Comparison of ENCODE assay signal across 17 cellular contexts in the genomic region with DNA sequence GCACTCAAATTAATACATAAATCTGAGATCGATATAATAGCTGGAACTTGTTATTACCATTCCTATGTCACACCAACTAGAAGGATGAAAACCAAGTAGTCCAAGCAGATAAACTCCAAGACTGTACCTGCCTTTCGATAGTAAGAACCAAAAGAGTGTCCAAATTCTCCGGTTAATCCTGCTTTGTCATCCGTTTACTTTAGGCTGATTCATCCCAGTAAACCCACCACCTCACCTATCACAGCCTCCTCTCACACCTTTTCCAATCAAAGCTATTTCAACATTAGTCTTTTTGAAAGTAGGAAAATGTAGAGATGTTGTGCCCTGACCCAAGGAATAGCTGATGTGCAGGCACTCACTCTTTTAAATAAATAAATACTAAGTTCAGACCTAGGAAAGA.
DNase-seq lines count a peak whose midpoint lies in the region; ATAC-seq and TF ChIP-seq lines count a peak whose summit lies in the region.
"Had no signal": no experiment of that assay in that cellular context is flagged by ENCODE, and none has a peak within 500 bp of the region (broad histone marks: within the 10 kb centered on the region; RNA-seq: fewer than 3 reads in every experiment).

No MANE protein-coding gene starts in this region.

- no peaks in the 10 kb centered on the region for H4K20me1 ChIP-seq in PC-3 (ENCODE audit: low read length)
- H4K20me1 ChIP-seq: BLaER1 had no signal

- no peak overlapping the region for H2BK120ac ChIP-seq in mesendoderm (ENCODE audit: low read depth, low read length)

- no peak overlapping the region for H3K4me3 ChIP-seq in PC-3 (ENCODE audit: low read length)
- no peak overlapping the region for H3K4me3 ChIP-seq in mesendoderm (ENCODE audit: low read length)
- H3K4me3 ChIP-seq: BLaER1, HAP-1 had no signal

- BruUV-seq in PC-3 (replicated peaks; lab: Mats Ljungman, UMichigan): no TSS peak

- no peaks in the 10 kb centered on the region for H3F3A ChIP-seq in PC-3 (ENCODE audit: low read length, unreplicated experiment)

- intact Hi-C loops in PC-3 (cut with micrococcal nuclease): loop anchor here (1.0 kb wide), 2 partner anchors 12 to 26 kb away; no protein-coding TSS in a partner anchor

- H3K27ac Mint-ChIP-seq in HFFc6: no peak overlapping the region
- H3K27ac Mint-ChIP-seq: B cell; CD4-positive, CD25-positive, alpha-beta regulatory T cell; CD8-positive, alpha-beta T cell had no signal

- H3K27me3 Mint-ChIP-seq in HFFc6 (ENCODE audit: insufficient read depth): peaks cover 2% of the 10 kb centered on the region; the same call in 1 of the 2 replicates

- H3K9me2 ChIP-seq in PC-3 (replicated peaks; ENCODE audit: low read length): no peaks in the 10 kb centered on the region

- H3K9me3 ChIP-seq in PC-3 (ENCODE audit: low read length): no peaks in the 10 kb centered on the region
- H3K9me3 ChIP-seq: BLaER1, Caco-2, HAP-1 had no signal

- no peak overlapping the region for H4K8ac ChIP-seq in mesendoderm (ENCODE audit: low read depth, low read length)

- H3K4me3 Mint-ChIP-seq in HFFc6: no peak overlapping the region
- H3K4me3 Mint-ChIP-seq: B cell; CD4-positive, CD25-positive, alpha-beta regulatory T cell; CD8-positive, alpha-beta T cell had no signal

- CTCF ChIA-PET in PC-3 (lab: Charles Lee): no interaction called here

- H2BK15ac ChIP-seq in mesendoderm (replicated peaks; ENCODE audit: low read depth): no peak overlapping the region

- WGBS in mesendoderm (ENCODE audit: extremely low coverage, insufficient coverage, low lambda C conversion rate): no CpG with 5 or more reads among the region's 4 CpGs

- H3K56ac ChIP-seq in mesendoderm (ENCODE audit: low read length): no peak overlapping the region

- peaks cover 17% of the 10 kb centered on the region for H3K4me1 ChIP-seq in PC-3 (ENCODE audit: insufficient read depth, low read length)
- H3K4me1 ChIP-seq in mesendoderm (ENCODE audit: control insufficient read depth, low read depth, low read length): no peaks in the 10 kb centered on the region
- H3K4me1 ChIP-seq: BLaER1, HAP-1 had no signal

- TF ChIP-seq CTCF in PC-3 (conservative IDR thresholded peaks at IDR 0.05; ENCODE audit: low read depth, low read length) (no peak), VCaP (conservative IDR thresholded peaks at IDR 0.05) (no peak), HFFc6 (IDR thresholded peaks at IDR 0.05) (no peak)

- DNase-seq in PC-3 (peak; percentile 84), mesendoderm (peak; percentile 13), Kasumi-1 (lab: John Stamatoyannopoulos, UW) (no peak), HFFc6 (no peak)
- DNase-seq: Caco-2; CD4-positive, CD25-positive, alpha-beta regulatory T cell; CD8-positive, alpha-beta T cell; DMS153; DMS79 treated with DMSO at 0.1 percent for 48 hours; GF-D8; GOT3 had no signal

- no peak overlapping the region for H2AK5ac ChIP-seq in mesendoderm (ENCODE audit: low read length)

- H3K18ac ChIP-seq in mesendoderm (ENCODE audit: low read length): no peak overlapping the region

- H3K4me2 ChIP-seq in PC-3 (ENCODE audit: low read length) (peak overlapping the region; percentile 24), mesendoderm (ENCODE audit: low read length) (no peak overlapping the region)
- H3K4me2 ChIP-seq: BLaER1 had no signal

- H3K9me3 Mint-ChIP-seq in HFFc6: no peaks in the 10 kb centered on the region
- H3K9me3 Mint-ChIP-seq: CD8-positive, alpha-beta T cell had no signal

- H2AFZ ChIP-seq in PC-3 (ENCODE audit: low read length): no peak overlapping the region

- H3K23ac ChIP-seq in mesendoderm (ENCODE audit: low read length): no peak overlapping the region

- H3K4me1 Mint-ChIP-seq in HFFc6 (ENCODE audit: low read depth): no peaks in the 10 kb centered on the region
- H3K4me1 Mint-ChIP-seq: CD4-positive, CD25-positive, alpha-beta regulatory T cell had no signal

- no peaks in the 10 kb centered on the region for H3K36me3 Mint-ChIP-seq in HFFc6 (ENCODE audit: low read depth)
- H3K36me3 Mint-ChIP-seq: CD4-positive, CD25-positive, alpha-beta regulatory T cell; CD8-positive, alpha-beta T cell had no signal

- H4K5ac ChIP-seq in mesendoderm (ENCODE audit: low read length): no peak overlapping the region

- H3K27me3 ChIP-seq in PC-3 (ENCODE audit: low read length) (peaks cover 18% of the 10 kb centered on the region), mesendoderm (ENCODE audit: insufficient read depth, low read length, poor library complexity) (no peaks in the 10 kb centered on the region)
- H3K27me3 ChIP-seq: BLaER1 had no signal

- POLR2A ChIA-PET in PC-3 (lab: Charles Lee; ENCODE audit: unreplicated experiment): interaction anchor here (0.7 kb wide), 1 partner anchor 26 kb away, joined by 3 read pairs; no protein-coding TSS in a partner anchor

- no peak overlapping the region for H3K9ac ChIP-seq in PC-3 (ENCODE audit: low read length)
- no peak overlapping the region for H3K9ac ChIP-seq in mesendoderm (ENCODE audit: low read length)
- H3K9ac ChIP-seq: BLaER1 had no signal

- H3K4ac ChIP-seq in mesendoderm (ENCODE audit: low read depth, low read length): no peak overlapping the region

- H2BK5ac ChIP-seq in mesendoderm (ENCODE audit: low read length): no peak overlapping the region

- H3K36me3 ChIP-seq in PC-3 (ENCODE audit: low read depth, low read length): no peaks in the 10 kb centered on the region
- no peaks in the 10 kb centered on the region for H3K36me3 ChIP-seq in mesendoderm (ENCODE audit: control insufficient read depth, insufficient read depth, low read length)
- H3K36me3 ChIP-seq: BLaER1, HAP-1 had no signal

- H3K27ac ChIP-seq in PC-3 (ENCODE audit: low read length) (no peak overlapping the region), VCaP (peak overlapping the region; percentile 4; the same call in 1 of the 2 replicates), mesendoderm (ENCODE audit: low read depth, low read length) (no peak overlapping the region)
- H3K27ac ChIP-seq: BLaER1, C4-2B had no signal

- no peaks in the 10 kb centered on the region for H3K79me1 ChIP-seq in mesendoderm (ENCODE audit: low read length)

- ATAC-seq in PC-3: peak; percentile 71
- no peak for ATAC-seq in HG03280 (IDR thresholded peaks at IDR 0.05; ENCODE audit: unreplicated experiment)
- ATAC-seq: CD8-positive, alpha-beta T cell had no signal

- H3K79me2 ChIP-seq in PC-3 (ENCODE audit: low read length) (no peaks in the 10 kb centered on the region), mesendoderm (ENCODE audit: control insufficient read depth, insufficient read depth, low read length) (no peaks in the 10 kb centered on the region)

Comparison
In these comparisons a context has a peak if more than half of its experiments do, and no peak if none do; other contexts are left out.
1. DNase-seq: peak in PC-3 (single experiment) and mesendoderm (single experiment); none in Kasumi-1 (0 of 2) and HFFc6 (single experiment).